Comparison of ENCODE assay signal across 2 cellular contexts in the genomic region with DNA sequence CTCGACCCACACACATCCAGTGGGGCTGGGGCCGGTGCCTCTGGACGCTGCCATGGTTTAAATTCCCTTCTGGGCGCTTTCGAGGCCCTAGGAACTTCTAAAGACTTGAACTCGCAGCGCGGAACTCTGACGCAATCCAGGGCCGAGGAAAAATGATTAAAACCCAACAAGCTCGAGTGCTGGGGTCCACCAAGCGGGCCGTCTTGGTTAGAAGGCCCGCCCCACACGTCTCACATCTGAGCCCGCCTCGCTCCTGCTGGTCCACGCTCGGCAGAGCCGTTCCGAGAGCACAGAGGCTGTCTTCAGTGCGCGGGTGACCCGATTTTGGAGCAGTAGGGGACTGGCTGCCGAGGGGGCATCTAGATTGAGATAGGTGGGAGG.
TF ChIP-seq lines count a peak whose summit lies in the region.

No MANE protein-coding gene starts in this region.

TF ChIP-seq in SK-N-SH, 30 proteins besides CTCF, POLR2A, EP300 and RAD21 (continued from another document):
- TF ChIP-seq, protein P1, sequence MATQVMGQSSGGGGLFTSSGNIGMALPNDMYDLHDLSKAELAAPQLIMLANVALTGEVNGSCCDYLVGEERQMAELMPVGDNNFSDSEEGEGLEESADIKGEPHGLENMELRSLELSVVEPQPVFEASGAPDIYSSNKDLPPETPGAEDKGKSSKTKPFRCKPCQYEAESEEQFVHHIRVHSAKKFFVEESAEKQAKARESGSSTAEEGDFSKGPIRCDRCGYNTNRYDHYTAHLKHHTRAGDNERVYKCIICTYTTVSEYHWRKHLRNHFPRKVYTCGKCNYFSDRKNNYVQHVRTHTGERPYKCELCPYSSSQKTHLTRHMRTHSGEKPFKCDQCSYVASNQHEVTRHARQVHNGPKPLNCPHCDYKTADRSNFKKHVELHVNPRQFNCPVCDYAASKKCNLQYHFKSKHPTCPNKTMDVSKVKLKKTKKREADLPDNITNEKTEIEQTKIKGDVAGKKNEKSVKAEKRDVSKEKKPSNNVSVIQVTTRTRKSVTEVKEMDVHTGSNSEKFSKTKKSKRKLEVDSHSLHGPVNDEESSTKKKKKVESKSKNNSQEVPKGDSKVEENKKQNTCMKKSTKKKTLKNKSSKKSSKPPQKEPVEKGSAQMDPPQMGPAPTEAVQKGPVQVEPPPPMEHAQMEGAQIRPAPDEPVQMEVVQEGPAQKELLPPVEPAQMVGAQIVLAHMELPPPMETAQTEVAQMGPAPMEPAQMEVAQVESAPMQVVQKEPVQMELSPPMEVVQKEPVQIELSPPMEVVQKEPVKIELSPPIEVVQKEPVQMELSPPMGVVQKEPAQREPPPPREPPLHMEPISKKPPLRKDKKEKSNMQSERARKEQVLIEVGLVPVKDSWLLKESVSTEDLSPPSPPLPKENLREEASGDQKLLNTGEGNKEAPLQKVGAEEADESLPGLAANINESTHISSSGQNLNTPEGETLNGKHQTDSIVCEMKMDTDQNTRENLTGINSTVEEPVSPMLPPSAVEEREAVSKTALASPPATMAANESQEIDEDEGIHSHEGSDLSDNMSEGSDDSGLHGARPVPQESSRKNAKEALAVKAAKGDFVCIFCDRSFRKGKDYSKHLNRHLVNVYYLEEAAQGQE (IDR thresholded peaks at IDR 0.05; ENCODE audit: low read depth, low read length): no peak
- no peak for TF ChIP-seq SIN3A (IDR thresholded peaks at IDR 0.05; ENCODE audit: borderline replicate concordance, low read depth, low read length)
- no peak for TF ChIP-seq ELF1 (IDR thresholded peaks at IDR 0.05)
TF ChIP-seq in SK-N-SH: peak in this region for 0.

TF ChIP-seq in SK-N-SH treated with all-trans-retinoic acid at 6 μM for 48 hours, 23 proteins besides CTCF, POLR2A, EP300 and RAD21 (continued from another document):
- TF ChIP-seq, protein P2, sequence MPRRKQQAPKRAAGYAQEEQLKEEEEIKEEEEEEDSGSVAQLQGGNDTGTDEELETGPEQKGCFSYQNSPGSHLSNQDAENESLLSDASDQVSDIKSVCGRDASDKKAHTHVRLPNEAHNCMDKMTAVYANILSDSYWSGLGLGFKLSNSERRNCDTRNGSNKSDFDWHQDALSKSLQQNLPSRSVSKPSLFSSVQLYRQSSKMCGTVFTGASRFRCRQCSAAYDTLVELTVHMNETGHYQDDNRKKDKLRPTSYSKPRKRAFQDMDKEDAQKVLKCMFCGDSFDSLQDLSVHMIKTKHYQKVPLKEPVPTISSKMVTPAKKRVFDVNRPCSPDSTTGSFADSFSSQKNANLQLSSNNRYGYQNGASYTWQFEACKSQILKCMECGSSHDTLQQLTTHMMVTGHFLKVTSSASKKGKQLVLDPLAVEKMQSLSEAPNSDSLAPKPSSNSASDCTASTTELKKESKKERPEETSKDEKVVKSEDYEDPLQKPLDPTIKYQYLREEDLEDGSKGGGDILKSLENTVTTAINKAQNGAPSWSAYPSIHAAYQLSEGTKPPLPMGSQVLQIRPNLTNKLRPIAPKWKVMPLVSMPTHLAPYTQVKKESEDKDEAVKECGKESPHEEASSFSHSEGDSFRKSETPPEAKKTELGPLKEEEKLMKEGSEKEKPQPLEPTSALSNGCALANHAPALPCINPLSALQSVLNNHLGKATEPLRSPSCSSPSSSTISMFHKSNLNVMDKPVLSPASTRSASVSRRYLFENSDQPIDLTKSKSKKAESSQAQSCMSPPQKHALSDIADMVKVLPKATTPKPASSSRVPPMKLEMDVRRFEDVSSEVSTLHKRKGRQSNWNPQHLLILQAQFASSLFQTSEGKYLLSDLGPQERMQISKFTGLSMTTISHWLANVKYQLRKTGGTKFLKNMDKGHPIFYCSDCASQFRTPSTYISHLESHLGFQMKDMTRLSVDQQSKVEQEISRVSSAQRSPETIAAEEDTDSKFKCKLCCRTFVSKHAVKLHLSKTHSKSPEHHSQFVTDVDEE (CRISPR knock-in tag; IDR thresholded peaks at IDR 0.05): no peak
- no peak for TF ChIP-seq ZNF8 (CRISPR knock-in tag; IDR thresholded peaks at IDR 0.05)
- TF ChIP-seq OSR1 (CRISPR knock-in tag; IDR thresholded peaks at IDR 0.05): no peak
- TF ChIP-seq ZFP3 (CRISPR knock-in tag; IDR thresholded peaks at IDR 0.05): no peak
- TF ChIP-seq, protein P3, sequence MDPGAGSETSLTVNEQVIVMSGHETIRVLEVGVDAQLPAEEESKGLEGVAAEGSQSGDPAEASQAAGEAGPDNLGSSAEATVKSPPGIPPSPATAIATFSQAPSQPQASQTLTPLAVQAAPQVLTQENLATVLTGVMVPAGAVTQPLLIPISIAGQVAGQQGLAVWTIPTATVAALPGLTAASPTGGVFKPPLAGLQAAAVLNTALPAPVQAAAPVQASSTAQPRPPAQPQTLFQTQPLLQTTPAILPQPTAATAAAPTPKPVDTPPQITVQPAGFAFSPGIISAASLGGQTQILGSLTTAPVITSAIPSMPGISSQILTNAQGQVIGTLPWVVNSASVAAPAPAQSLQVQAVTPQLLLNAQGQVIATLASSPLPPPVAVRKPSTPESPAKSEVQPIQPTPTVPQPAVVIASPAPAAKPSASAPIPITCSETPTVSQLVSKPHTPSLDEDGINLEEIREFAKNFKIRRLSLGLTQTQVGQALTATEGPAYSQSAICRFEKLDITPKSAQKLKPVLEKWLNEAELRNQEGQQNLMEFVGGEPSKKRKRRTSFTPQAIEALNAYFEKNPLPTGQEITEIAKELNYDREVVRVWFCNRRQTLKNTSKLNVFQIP (CRISPR knock-in tag; IDR thresholded peaks at IDR 0.05; ENCODE audit: borderline replicate concordance, low read depth): no peak
